Comparison of ENCODE assay signal across 14 cellular contexts in the genomic region with DNA sequence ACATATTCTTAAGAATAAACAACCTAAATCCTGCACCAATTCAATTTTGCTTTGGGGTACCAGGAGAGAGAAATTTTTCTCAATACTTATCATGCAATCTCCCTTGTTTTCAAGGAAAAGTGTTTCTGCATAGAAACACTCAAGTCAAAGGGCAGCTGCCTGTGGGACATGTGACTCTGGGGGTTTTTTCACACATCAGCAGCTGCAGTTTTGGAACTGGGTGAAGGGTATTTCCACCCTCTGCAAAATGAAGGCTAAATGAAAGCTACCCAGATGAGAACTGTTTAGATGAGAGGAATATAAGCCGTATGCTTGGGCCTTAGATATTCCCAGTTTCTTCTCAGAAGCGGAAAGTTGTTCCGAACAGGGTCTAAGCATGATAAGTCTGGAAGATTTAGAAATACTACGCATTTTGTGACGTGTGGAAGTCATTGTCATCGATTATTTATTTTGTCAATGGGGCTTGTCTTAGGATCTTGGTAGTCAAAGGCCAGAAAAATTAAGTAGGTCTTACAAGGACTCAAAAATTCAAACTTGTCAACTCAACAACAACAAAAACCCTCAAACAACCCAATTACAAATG.
A peak's percentile ranks its signal among the peaks of the same experiment; 100 is the strongest.
DNase-seq lines count a peak whose midpoint lies in the region; ATAC-seq lines count a peak whose summit lies in the region.
"Had no signal": no experiment of that assay in that cellular context is flagged by ENCODE, and none has a peak within 500 bp of the region (broad histone marks: within the 10 kb centered on the region; RNA-seq: fewer than 3 reads in every experiment).

No MANE protein-coding gene starts in this region.

- no peak overlapping the region for H3K9ac ChIP-seq in BLaER1 treated with 17β-estradiol and CSF1 and Interleukin-3, amounts not matched to agents 10 nM and 100 nM

- peaks cover 3% of the 10 kb centered on the region for H3K36me3 Mint-ChIP-seq in IgD-negative memory B cell
- H3K36me3 Mint-ChIP-seq: activated naive CD4-positive, alpha-beta T cell treated with anti-CD3 and anti-CD28 coated beads, Interleukin-2, amount 50 U/mL, for 24 hours had no signal

- no peak for DNase-seq in stimulated activated CD4-positive, alpha-beta T cell treated with anti-CD3 and anti-CD28 coated beads, Interleukin-4, amount 100 ng/mL, for 1 hour
- DNase-seq in germinal center (ENCODE audit: low spot score) (no peak), globus pallidus (ENCODE audit: low spot score) (no peak)
- DNase-seq: activated CD4-positive, alpha-beta T cell treated with anti-CD3 and anti-CD28 coated beads for 48 hours; dorsolateral prefrontal cortex; midbrain; stimulated activated CD8-positive, alpha-beta memory T cell treated with anti-CD3 and anti-CD28 coated beads, Interleukin-4, amount 100 ng/mL, for 48 hours had no signal

- peak; percentile 68 for ATAC-seq in GM19328 (IDR thresholded peaks at IDR 0.05; ENCODE audit: unreplicated experiment)
- ATAC-seq in HG02798 (IDR thresholded peaks at IDR 0.05; ENCODE audit: poor library complexity, unreplicated experiment), result peak; percentile 80
- no peak for ATAC-seq in activated CD4-positive, CD25-positive, alpha-beta regulatory T cell treated with anti-CD3 and anti-CD28 coated beads, Interleukin-2, amount 50 U/mL, for 24 hours
- ATAC-seq: A549 had no signal

- peaks cover 21 to 32% (median 29%) of the 10 kb centered on the region in 3 donors for H3K4me1 Mint-ChIP-seq in IgD-negative memory B cell
- H3K4me1 Mint-ChIP-seq: activated naive CD4-positive, alpha-beta T cell treated with anti-CD3 and anti-CD28 coated beads, Interleukin-2, amount 50 U/mL, for 24 hours had no signal

- no peaks in the 10 kb centered on the region for H3K36me3 ChIP-seq in BLaER1 treated with 17β-estradiol and CSF1 and Interleukin-3, amounts not matched to agents 10 nM and 100 nM

- peak overlapping the region in 8 of 11 experiments; percentile 8 to 46 (median 18); a peak in 12 of 22 replicates for H3K4me2 ChIP-seq in BLaER1 treated with 17β-estradiol and CSF1 and Interleukin-3, amounts not matched to agents 10 nM and 100 nM
- H3K4me2 ChIP-seq: A549 had no signal

- H3K27me3 Mint-ChIP-seq in IgD-negative memory B cell, result peaks cover 2% of the 10 kb centered on the region
- H3K27me3 Mint-ChIP-seq: activated naive CD4-positive, alpha-beta T cell treated with anti-CD3 and anti-CD28 coated beads, Interleukin-2, amount 50 U/mL, for 24 hours had no signal

- H4K20me1 ChIP-seq in BLaER1 treated with 17β-estradiol and CSF1 and Interleukin-3, amounts not matched to agents 10 nM and 100 nM, result no peaks in the 10 kb centered on the region

- H3K27ac Mint-ChIP-seq in IgD-negative memory B cell, result peak overlapping the region; percentile 89 to 94 (median 90)
- H3K27ac Mint-ChIP-seq: activated naive CD4-positive, alpha-beta T cell treated with anti-CD3 and anti-CD28 coated beads, Interleukin-2, amount 50 U/mL, for 24 hours had no signal

- H3K4me3 ChIP-seq in BLaER1 treated with 17β-estradiol and CSF1 and Interleukin-3, amounts not matched to agents 10 nM and 100 nM, result no peak overlapping the region
- H3K4me3 ChIP-seq: A549, dorsolateral prefrontal cortex had no signal

- peaks cover 0 to 6% (median 0%) of the 10 kb centered on the region in 3 donors for H3K9me3 Mint-ChIP-seq in IgD-negative memory B cell
- H3K9me3 Mint-ChIP-seq: activated naive CD4-positive, alpha-beta T cell treated with anti-CD3 and anti-CD28 coated beads, Interleukin-2, amount 50 U/mL, for 24 hours had no signal

- peak overlapping the region in 3 of 4 donors; percentile 24 to 64 (median 46) for H3K4me3 Mint-ChIP-seq in IgD-negative memory B cell
- H3K4me3 Mint-ChIP-seq: activated naive CD4-positive, alpha-beta T cell treated with anti-CD3 and anti-CD28 coated beads, Interleukin-2, amount 50 U/mL, for 24 hours had no signal

- peaks cover 0 to 15% (median 10%) of the 10 kb centered on the region in 10 experiments; a peak in 11 of 20 replicates for H3K4me1 ChIP-seq in BLaER1 treated with 17β-estradiol and CSF1 and Interleukin-3, amounts not matched to agents 10 nM and 100 nM
- H3K4me1 ChIP-seq: A549 had no signal

- H3K27me3 ChIP-seq in BLaER1 treated with 17β-estradiol and CSF1 and Interleukin-3, amounts not matched to agents 10 nM and 100 nM, result no peaks in the 10 kb centered on the region
- H3K27me3 ChIP-seq: dorsolateral prefrontal cortex had no signal

- H3K27ac ChIP-seq in BLaER1 treated with 17β-estradiol and CSF1 and Interleukin-3, amounts not matched to agents 10 nM and 100 nM, result no peak overlapping the region
- H3K27ac ChIP-seq: A549, dorsolateral prefrontal cortex had no signal

- peaks cover 13 to 41% (median 30%) of the 10 kb centered on the region in 11 experiments; a peak in 21 of 22 replicates for H3K9me3 ChIP-seq in BLaER1 treated with 17β-estradiol and CSF1 and Interleukin-3, amounts not matched to agents 10 nM and 100 nM (replicated peaks in 1 of 11)

Comparison
In these comparisons a context has a peak if more than half of its experiments do, and no peak if none do; other contexts are left out.
1. ATAC-seq: peak in GM19328 (single experiment) and HG02798 (single experiment); none in activated CD4-positive, CD25-positive, alpha-beta regulatory T cell treated with anti-CD3 and anti-CD28 coated beads, Interleukin-2, amount 50 U/mL, for 24 hours (0 of 2).